ENCODE assay signal across 11 cellular contexts in the genomic region with DNA sequence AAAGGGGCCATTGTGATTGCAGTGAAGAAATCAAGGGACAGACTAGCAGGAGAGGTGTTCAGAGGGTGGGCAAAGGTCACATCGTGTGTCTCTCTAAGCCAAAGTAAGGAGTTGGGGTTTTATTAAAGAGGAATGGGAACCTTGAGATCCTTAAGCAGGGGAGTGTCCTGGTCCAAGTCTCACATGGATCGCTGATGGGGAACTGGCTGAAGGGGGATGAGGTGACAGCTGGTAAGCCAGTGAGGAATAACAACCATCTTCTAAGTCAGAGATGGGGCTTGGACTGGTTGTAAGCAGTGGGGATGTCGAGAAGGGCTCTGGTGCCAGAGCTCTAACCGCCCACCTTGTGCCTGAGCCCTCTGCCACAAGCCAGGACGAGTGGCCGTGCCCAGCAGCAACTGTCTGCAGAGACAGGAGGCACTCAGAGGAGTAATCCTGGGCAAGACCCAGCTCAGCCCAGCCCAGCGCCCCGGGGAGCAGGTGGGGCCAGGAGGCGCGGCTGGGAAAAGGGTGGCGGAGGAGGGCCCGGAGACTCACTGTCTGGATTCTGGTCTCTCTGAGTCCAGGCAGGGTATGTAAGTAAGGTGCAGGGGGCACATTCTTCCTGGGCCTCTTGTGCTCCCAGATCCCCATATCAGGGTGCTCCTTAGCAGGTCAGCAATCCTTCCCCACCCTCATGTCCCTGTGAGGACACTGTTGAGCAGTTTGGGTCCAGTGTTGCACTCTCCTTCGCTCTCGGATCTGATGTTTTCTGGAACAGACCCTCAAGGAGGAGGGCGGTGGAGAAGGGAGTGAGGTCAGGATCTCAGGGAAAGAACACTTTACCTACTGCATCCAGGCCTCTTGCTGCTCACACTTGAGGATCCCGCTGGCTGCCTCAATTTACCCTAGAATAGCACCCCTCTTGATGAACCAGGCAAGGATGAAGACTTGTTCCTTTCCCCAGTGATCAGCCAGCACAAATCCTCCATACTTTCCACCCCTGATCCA. TPM values are rescaled to one million over a fixed set of nuclear protein-coding genes. Genes with fewer than 3 reads are reported as not detected.
DNase-seq lines count a peak whose midpoint lies in the region; ATAC-seq and TF ChIP-seq lines count a peak whose summit lies in the region.
"Had no signal": no experiment of that assay in that cellular context is flagged by ENCODE, and none has a peak within 500 bp of the region (broad histone marks: within the 10 kb centered on the region; RNA-seq: fewer than 3 reads in every experiment).

No MANE protein-coding gene starts in this region.

- TF ChIP-seq CTCF in Caco-2 (IDR thresholded peaks at IDR 0.05; ENCODE audit: insufficient read depth in 1 of 2, low read depth in 1 of 2, low read length in 1 of 2, severe bottlenecking in 1 of 2, unreplicated experiment in 1 of 2) (no peak), testis (IDR thresholded peaks at IDR 0.05) (no peak)

- H3K36me3 ChIP-seq in Caco-2 (ENCODE audit: control insufficient read depth, insufficient read depth, low read length), result no peaks in the 10 kb centered on the region
- H3K36me3 ChIP-seq in H7 (replicated peaks; ENCODE audit: control insufficient read depth, insufficient read depth, low read length), result no peaks in the 10 kb centered on the region
- no peaks in the 10 kb centered on the region for H3K36me3 ChIP-seq in testis (ENCODE audit: low read depth, missing control alignments)
- H3K36me3 ChIP-seq: colonic mucosa had no signal

- H3K9me3 ChIP-seq in Caco-2 (no peaks in the 10 kb centered on the region), testis (no peaks in the 10 kb centered on the region)
- H3K9me3 ChIP-seq: colonic mucosa had no signal

- DNase-seq in Caco-2 (peak in 1 of 2 experiments; percentile 43), H7 (peak; percentile 61), myocyte (ENCODE audit: low read depth) (peak; percentile 71), NCI-H187 treated with DMSO at 0.1 percent for 48 hours (lab: John Stamatoyannopoulos, UW) (no peak), testis (no peak), superior temporal gyrus (ENCODE audit: extremely low spot score) (no peak)
- DNase-seq in activated T-cell treated with anti-CD3 and anti-CD28 coated beads, Interleukin-2, amount 50 U/mL, for 72 hours, result no peak
- DNase-seq: GF-D8, NCI-H146 had no signal

- ATAC-seq in activated T-cell treated with anti-CD3 and anti-CD28 coated beads, Interleukin-2, amount 50 U/mL, for 72 hours (replicated peaks in 1 of 2), result no peak
- ATAC-seq in GM19455 (IDR thresholded peaks at IDR 0.05; ENCODE audit: unreplicated experiment), result no peak

- H3K36me3 Mint-ChIP-seq in Caco-2 (ENCODE audit: insufficient read depth, unreplicated experiment), result peaks cover 13% of the 10 kb centered on the region
- H3K36me3 Mint-ChIP-seq in activated T-cell treated with anti-CD3 and anti-CD28 coated beads, Interleukin-2, amount 50 U/mL, for 72 hours (ENCODE audit: insufficient read depth in 2 of 2), result peaks cover 0 to 3% of the 10 kb centered on the region in 2 donors

- H3K9me3 Mint-ChIP-seq in Caco-2 (ENCODE audit: unreplicated experiment), result no peaks in the 10 kb centered on the region
- H3K9me3 Mint-ChIP-seq in activated T-cell treated with anti-CD3 and anti-CD28 coated beads, Interleukin-2, amount 50 U/mL, for 72 hours, result no peaks in the 10 kb centered on the region

- H3K4me1 ChIP-seq in Caco-2 (peaks cover 52% of the 10 kb centered on the region), testis (peaks cover 20% of the 10 kb centered on the region)

- no peak overlapping the region for H3K27ac ChIP-seq in testis
- H3K27ac ChIP-seq: colonic mucosa had no signal

- no peak for TF ChIP-seq POLR2A in testis (IDR thresholded peaks at IDR 0.05)

- H3K27me3 ChIP-seq in Caco-2 (replicated peaks; ENCODE audit: control insufficient read depth, insufficient read depth, low read length), result no peaks in the 10 kb centered on the region
- H3K27me3 ChIP-seq in H7 (ENCODE audit: control insufficient read depth, insufficient read depth, low read length), result peaks cover 100% of the 10 kb centered on the region
- no peaks in the 10 kb centered on the region for H3K27me3 ChIP-seq in testis

- peak overlapping the region; percentile 78 for H3K27ac Mint-ChIP-seq in Caco-2 (ENCODE audit: unreplicated experiment)
- H3K27ac Mint-ChIP-seq in activated T-cell treated with anti-CD3 and anti-CD28 coated beads, Interleukin-2, amount 50 U/mL, for 72 hours, result no peak overlapping the region

- H3K4me3 ChIP-seq in Caco-2 (ENCODE audit: low read depth, low read length), result no peak overlapping the region
- H3K4me3 ChIP-seq in H7 (ENCODE audit: insufficient read depth, low read depth, low read length), result no peak overlapping the region
- no peak overlapping the region for H3K4me3 ChIP-seq in testis
- H3K4me3 ChIP-seq: colonic mucosa had no signal

- intact Hi-C loops in Caco-2 (cut with micrococcal nuclease; ENCODE audit: unreplicated experiment) (loop anchor here (5.0 kb wide), 1 partner anchor 68 kb away; no protein-coding TSS in a partner anchor), testis (cut with DNase I; ENCODE audit: low total_unique reads) (no loop called here)

- H3K4me3 Mint-ChIP-seq in Caco-2 (ENCODE audit: unreplicated experiment), result peak overlapping the region; percentile 66
- peak overlapping the region; percentile 73 to 84 for H3K4me3 Mint-ChIP-seq in activated T-cell treated with anti-CD3 and anti-CD28 coated beads, Interleukin-2, amount 50 U/mL, for 72 hours

- CTCF ChIA-PET in Caco-2 (lab: Charles Lee), result interaction anchor here (0.6 to 2.5 kb wide), 5 partner anchors 9 to 111 kb away, joined by 3 to 11 read pairs (median 3); no protein-coding TSS in a partner anchor

- no peaks in the 10 kb centered on the region for H3K27me3 Mint-ChIP-seq in Caco-2 (ENCODE audit: insufficient read depth, unreplicated experiment)
- H3K27me3 Mint-ChIP-seq in activated T-cell treated with anti-CD3 and anti-CD28 coated beads, Interleukin-2, amount 50 U/mL, for 72 hours (ENCODE audit: low read depth), result peaks cover 24% of the 10 kb centered on the region

- POLR2A ChIA-PET in Caco-2 (lab: Charles Lee), result interaction anchor here (0.5 to 1.0 kb wide), 2 partner anchors 14 to 400 kb away, joined by 3 to 5 read pairs; partner anchors contain the start of gene WNT10A

- BruUV-seq in Caco-2 (replicated peaks; lab: Mats Ljungman, UMichigan), result TSS peak; percentile 39

- WGBS in testis, 2 donors, result 83% methylated on average over 10 to 16 of the region's 16 CpGs

- peaks cover 45% of the 10 kb centered on the region for H3K4me1 Mint-ChIP-seq in Caco-2 (ENCODE audit: low read depth, unreplicated experiment)
- peaks cover 66% of the 10 kb centered on the region for H3K4me1 Mint-ChIP-seq in activated T-cell treated with anti-CD3 and anti-CD28 coated beads, Interleukin-2, amount 50 U/mL, for 72 hours (ENCODE audit: low read depth)

RNA-seq across cellular contexts. Expression of gene WNT10A, which starts 13.8 kb away (rescaled TPM):
- 0.81 and 1.2 TPM in 2 replicates for total RNA-seq in Caco-2 (2022)
- total RNA-seq in H7 (2014; rRNA removed; shearing (Covaris generic)), result 0.33 TPM in 1 of 2 replicates, not detected in the other
- 1 to 10 TPM; 3.4 to 8.6 TPM for total RNA-seq in activated T-cell treated with anti-CD3 and anti-CD28 coated beads, Interleukin-2, amount 50 U/mL, for 72 hours
- total RNA-seq in myocyte, result 18.8 and 63.4 TPM in 2 replicates
- 20.1 TPM for polyA plus RNA-seq in myocyte (2012)
- 1 to 10 TPM; 1.5 to 2.5 TPM for total RNA-seq in testis
- polyA plus RNA-seq in testis (ENCODE audit: insufficient read depth, low read depth, low replicate concordance), result 2.1 TPM

RNA-seq across cellular contexts. Expression of gene WNT6, which starts 34.9 kb away (rescaled TPM):
- total RNA-seq in Caco-2 (2022), result 18.3 and 20.3 TPM in 2 replicates
- total RNA-seq in H7 (2014; rRNA removed; shearing (Covaris generic)), result not detected in 2 replicates
- total RNA-seq in activated T-cell treated with anti-CD3 and anti-CD28 coated beads, Interleukin-2, amount 50 U/mL, for 72 hours, result under 1 TPM; 0.19 TPM
- 0.31 and 0.37 TPM in 2 replicates for total RNA-seq in myocyte
- polyA plus RNA-seq in myocyte (2012), result not detected
- total RNA-seq in testis, result 10 to 100 TPM in 1 of 2 donors, 1 to 10 TPM in 1; 5.5 to 46.5 TPM
- 2.7 TPM for polyA plus RNA-seq in testis (ENCODE audit: insufficient read depth, low read depth, low replicate concordance)

Comparison
In these comparisons a context has a peak if more than half of its experiments do, and no peak if none do; other contexts are left out.
1. DNase-seq: peak in H7 (single experiment) and myocyte (single experiment); none in activated T-cell treated with anti-CD3 and anti-CD28 coated beads, Interleukin-2, amount 50 U/mL, for 72 hours (0 of 2), NCI-H187 treated with DMSO at 0.1 percent for 48 hours (single experiment), testis (single experiment) and superior temporal gyrus (single experiment).